19 cellular contexts compared by ENCODE assay signal in genomic region chr4:83132065-83132464, GRCh38. TPM values are rescaled to one million over a fixed set of nuclear protein-coding genes. Genes with fewer than 3 reads are reported as not detected.
DNase-seq lines count a peak whose midpoint lies in the region; ATAC-seq, FAIRE-seq and TF ChIP-seq lines count a peak whose summit lies in the region.
"Had no signal": no experiment of that assay in that cellular context is flagged by ENCODE, and none has a peak within 500 bp of the region (broad histone marks: within the 10 kb centered on the region; RNA-seq: fewer than 3 reads in every experiment).

No MANE protein-coding gene starts in this region.

- no peak overlapping the region for H3K4me3 ChIP-seq in HL-60 (replicated peaks; ENCODE audit: insufficient read depth, low read length)
- H3K4me3 ChIP-seq: GM23248, HAP-1, K562 had no signal

- POLR2A ChIA-PET in activated CD4-positive, alpha-beta memory T cell treated with anti-CD3 and anti-CD28 coated beads for 36 hours (lab: Charles Lee), result no interaction called here

- H3K4me1 Mint-ChIP-seq in memory B cell, result peaks cover 24% of the 10 kb centered on the region
- peaks cover 34% of the 10 kb centered on the region for H3K4me1 Mint-ChIP-seq in stimulated activated memory B cell treated with anti-CD40 and anti-IgM and Interleukin-4, amounts not matched to agents 10 μg/mL and 1 μg/mL and 100 μg/mL, for 72 hours
- H3K4me1 Mint-ChIP-seq in activated CD4-positive, alpha-beta memory T cell treated with anti-CD3 and anti-CD28 coated beads for 36 hours (ENCODE audit: low read depth), result no peaks in the 10 kb centered on the region

- TF ChIP-seq CTCF in HL-60 (IDR thresholded peaks at IDR 0.05; ENCODE audit: insufficient read depth, low read length), result no peak

- H3K27ac Mint-ChIP-seq in memory B cell, result peak overlapping the region; percentile 26
- H3K27ac Mint-ChIP-seq in stimulated activated memory B cell treated with anti-CD40 and anti-IgM and Interleukin-4, amounts not matched to agents 10 μg/mL and 1 μg/mL and 100 μg/mL, for 72 hours, result peak overlapping the region; percentile 56
- H3K27ac Mint-ChIP-seq in activated CD4-positive, alpha-beta memory T cell treated with anti-CD3 and anti-CD28 coated beads for 36 hours, result no peak overlapping the region
- H3K27ac Mint-ChIP-seq: CD4-positive, alpha-beta T cell had no signal

- peak overlapping the region; percentile 4; the same call in 1 of the 2 replicates for H3K27ac ChIP-seq in HL-60 (replicated peaks)
- H3K27ac ChIP-seq: C4-2B, GM23248 had no signal

- H3K27me3 ChIP-seq in HL-60 (ENCODE audit: insufficient read depth, poor library complexity, severe bottlenecking), result no peaks in the 10 kb centered on the region

- FAIRE-seq in GM12891 (lab: Jason Lieb, UNC), result no peak
- FAIRE-seq: GM19239, HTR-8/SVneo, K562 had no signal

- peaks cover 13% of the 10 kb centered on the region for H3K9me3 Mint-ChIP-seq in memory B cell
- H3K9me3 Mint-ChIP-seq in stimulated activated memory B cell treated with anti-CD40 and anti-IgM and Interleukin-4, amounts not matched to agents 10 μg/mL and 1 μg/mL and 100 μg/mL, for 72 hours, result peaks cover 16% of the 10 kb centered on the region
- H3K9me3 Mint-ChIP-seq in activated CD4-positive, alpha-beta memory T cell treated with anti-CD3 and anti-CD28 coated beads for 36 hours, result peaks cover 8% of the 10 kb centered on the region

- no peak for TF ChIP-seq POLR2A in GM12891 (IDR thresholded peaks at IDR 0.05; ENCODE audit: low read depth, low read length)

- CTCF ChIA-PET in activated CD4-positive, alpha-beta memory T cell treated with anti-CD3 and anti-CD28 coated beads for 36 hours (lab: Charles Lee), result no interaction called here

- intact Hi-C loops in activated CD4-positive, alpha-beta memory T cell treated with anti-CD3 and anti-CD28 coated beads for 36 hours (cut with micrococcal nuclease), result no loop called here

- peaks cover 14% of the 10 kb centered on the region for H3K36me3 Mint-ChIP-seq in memory B cell
- H3K36me3 Mint-ChIP-seq in stimulated activated memory B cell treated with anti-CD40 and anti-IgM and Interleukin-4, amounts not matched to agents 10 μg/mL and 1 μg/mL and 100 μg/mL, for 72 hours, result peaks cover 10% of the 10 kb centered on the region
- H3K36me3 Mint-ChIP-seq in activated CD4-positive, alpha-beta memory T cell treated with anti-CD3 and anti-CD28 coated beads for 36 hours, result no peaks in the 10 kb centered on the region

- ATAC-seq in memory B cell (ENCODE audit: low read depth), result peak; percentile 46
- ATAC-seq in stimulated activated memory B cell treated with anti-CD40 and anti-IgM and Interleukin-4, amounts not matched to agents 10 μg/mL and 1 μg/mL and 100 μg/mL, for 72 hours, result no peak
- ATAC-seq: K562 had no signal

- no peak overlapping the region for H3K4me3 Mint-ChIP-seq in memory B cell
- no peak overlapping the region for H3K4me3 Mint-ChIP-seq in stimulated activated memory B cell treated with anti-CD40 and anti-IgM and Interleukin-4, amounts not matched to agents 10 μg/mL and 1 μg/mL and 100 μg/mL, for 72 hours
- H3K4me3 Mint-ChIP-seq in activated CD4-positive, alpha-beta memory T cell treated with anti-CD3 and anti-CD28 coated beads for 36 hours, result no peak overlapping the region
- H3K4me3 Mint-ChIP-seq: CD4-positive, alpha-beta T cell had no signal

- no peak for DNase-seq in GM12891 (ENCODE audit: insufficient read length, low spot score)
- DNase-seq in HL-60 (ENCODE audit: low read depth in 1 of 2, low spot score in 1 of 2), result no peak
- no peak for DNase-seq in memory B cell (ENCODE audit: low spot score in 2 of 2)
- DNase-seq in AG20443 (ENCODE audit: low spot score), result no peak
- DNase-seq in activated CD4-positive, alpha-beta memory T cell treated with anti-CD3 and anti-CD28 coated beads for 36 hours, result no peak
- no peak for DNase-seq in NCI-H1417 (lab: John Stamatoyannopoulos, UW)
- no peak for DNase-seq in COLO668 (lab: John Stamatoyannopoulos, UW; ENCODE audit: unreplicated experiment)
- DNase-seq: CD4-positive, alpha-beta T cell; DMS153; DMS79; GF-D8; GM23248; IMR-90 had no signal

- H3K27me3 Mint-ChIP-seq in memory B cell, result no peaks in the 10 kb centered on the region
- H3K27me3 Mint-ChIP-seq in stimulated activated memory B cell treated with anti-CD40 and anti-IgM and Interleukin-4, amounts not matched to agents 10 μg/mL and 1 μg/mL and 100 μg/mL, for 72 hours, result no peaks in the 10 kb centered on the region
- H3K27me3 Mint-ChIP-seq in activated CD4-positive, alpha-beta memory T cell treated with anti-CD3 and anti-CD28 coated beads for 36 hours, result no peaks in the 10 kb centered on the region
- H3K27me3 Mint-ChIP-seq: CD4-positive, alpha-beta T cell had no signal

TF ChIP-seq in GM12891, 5 proteins besides CTCF, POLR2A, EP300 and RAD21:
- peak; percentile 69 for TF ChIP-seq SPI1 (IDR thresholded peaks at IDR 0.05; ENCODE audit: low read depth, low read length)
- TF ChIP-seq POU2F2 (IDR thresholded peaks at IDR 0.05; ENCODE audit: low read depth, low read length), result no peak

RNA-seq across cellular contexts. Expression of gene PLAC8, which starts 17.5 kb away (rescaled TPM):
- 82.0 TPM for polyA plus RNA-seq in GM12891 (2012; ENCODE audit: low read depth, missing spikeins)
- total RNA-seq in activated CD4-positive, alpha-beta memory T cell treated with anti-CD3 and anti-CD28 coated beads for 36 hours, result 10 to 100 TPM; 16.9 to 17.9 TPM
- total RNA-seq: GM23248, IMR-90 had no signal
- polyA plus RNA-seq: IMR-90, K562 had no signal
